12 cellular contexts compared by ENCODE assay signal in the genomic region with DNA sequence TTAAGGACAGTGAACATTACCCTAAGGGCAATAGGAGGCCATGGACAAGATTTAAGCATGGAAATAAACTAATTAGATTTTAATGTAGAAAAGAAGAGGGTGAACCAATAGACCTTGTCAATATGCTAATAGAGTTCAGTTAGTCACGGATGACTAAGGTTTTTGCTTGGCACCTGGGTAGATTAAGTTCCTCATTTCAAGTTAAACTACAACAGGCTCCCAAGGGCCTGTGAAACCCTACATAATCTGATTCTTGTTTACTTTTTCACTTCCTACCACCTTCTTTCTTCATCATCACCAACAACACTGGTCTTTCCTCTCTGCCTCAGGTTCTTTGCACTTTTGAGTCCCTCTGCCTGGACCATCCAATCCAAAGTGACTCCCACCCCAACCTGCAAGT. TPM values are rescaled to one million over a fixed set of nuclear protein-coding genes. Genes with fewer than 3 reads are reported as not detected.
DNase-seq lines count a peak whose midpoint lies in the region; ATAC-seq and TF ChIP-seq lines count a peak whose summit lies in the region.
"Had no signal": no experiment of that assay in that cellular context is flagged by ENCODE, and none has a peak within 500 bp of the region (broad histone marks: within the 10 kb centered on the region; RNA-seq: fewer than 3 reads in every experiment).

No MANE protein-coding gene starts in this region.

- H3K9ac ChIP-seq in Karpas-422 (ENCODE audit: low read length), result peak overlapping the region; percentile 55

- H3K79me2 ChIP-seq in Karpas-422 (ENCODE audit: low read length), result peaks cover 7% of the 10 kb centered on the region

- H3K27ac ChIP-seq in Karpas-422 (ENCODE audit: low read length), result peak overlapping the region; percentile 90
- no peak overlapping the region for H3K27ac ChIP-seq in upper lobe of left lung
- no peak overlapping the region for H3K27ac ChIP-seq in WERI-Rb-1

- no peaks in the 10 kb centered on the region for H4K20me1 ChIP-seq in Karpas-422 (ENCODE audit: insufficient read depth, low read depth, low read length)

- ATAC-seq in GM21723 (IDR thresholded peaks at IDR 0.05; ENCODE audit: unreplicated experiment) (peak; percentile 47), upper lobe of left lung (ENCODE audit: low FRiP score in 2 of 2) (no peak)

- H3K9me2 ChIP-seq in Karpas-422 (replicated peaks; ENCODE audit: insufficient read depth, low read length), result no peaks in the 10 kb centered on the region

- peak; percentile 14 for DNase-seq in SIG-M5 treated with dmso at 0.1 percent for 504 hours (lab: John Stamatoyannopoulos, UW; ENCODE audit: unreplicated experiment)
- DNase-seq in SIG-M5 (lab: John Stamatoyannopoulos, UW), result no peak
- DNase-seq in Karpas-422, result peak; percentile 89
- DNase-seq in kidney tubule cell (ENCODE audit: low spot score), result peak; percentile 44
- DNase-seq in upper lobe of left lung, result no peak
- no peak for DNase-seq in EL
- DNase-seq in WERI-Rb-1, result no peak
- DNase-seq: activated CD8-positive, alpha-beta memory T cell treated with anti-CD3 and anti-CD28 coated beads, Interleukin-2, amount 50 U/mL, for 48 hours; effector memory CD4-positive, alpha-beta T cell; KG1 had no signal

- TF ChIP-seq CTCF in upper lobe of left lung (IDR thresholded peaks at IDR 0.05) (no peak), WERI-Rb-1 (IDR thresholded peaks at IDR 0.05; ENCODE audit: low read depth, low read length) (no peak)

- no peaks in the 10 kb centered on the region for H3K27me3 ChIP-seq in Karpas-422 (ENCODE audit: low read length)
- H3K27me3 ChIP-seq in upper lobe of left lung, result no peaks in the 10 kb centered on the region
- H3K27me3 ChIP-seq in WERI-Rb-1 (ENCODE audit: insufficient read depth, low read depth, severe bottlenecking), result peaks cover 48% of the 10 kb centered on the region
- H3K27me3 ChIP-seq: Peyer's patch had no signal

- peaks cover 76% of the 10 kb centered on the region for H3K4me1 ChIP-seq in Karpas-422 (ENCODE audit: low read length)
- no peaks in the 10 kb centered on the region for H3K4me1 ChIP-seq in upper lobe of left lung

- H3K4me3 ChIP-seq in Karpas-422 (ENCODE audit: low read length) (peak overlapping the region; percentile 61), upper lobe of left lung (no peak overlapping the region), WERI-Rb-1 (ENCODE audit: low read depth, low read length) (no peak overlapping the region)
- H3K4me3 ChIP-seq: Peyer's patch had no signal

- 72 to 78% methylated on average over 1 of the region's 1 CpG for WGBS in upper lobe of left lung, 2 donors

- no peaks in the 10 kb centered on the region for H3K9me3 ChIP-seq in Karpas-422 (ENCODE audit: low read length)
- no peaks in the 10 kb centered on the region for H3K9me3 ChIP-seq in upper lobe of left lung
- no peaks in the 10 kb centered on the region for H3K9me3 ChIP-seq in WERI-Rb-1 (ENCODE audit: severe bottlenecking)
- H3K9me3 ChIP-seq: Peyer's patch had no signal

- H3K36me3 ChIP-seq in Karpas-422 (ENCODE audit: insufficient read depth, low read length), result peaks cover 55% of the 10 kb centered on the region
- H3K36me3 ChIP-seq in upper lobe of left lung, result peaks cover 41 to 96% (median 65%) of the 10 kb centered on the region in 4 donors
- H3K36me3 ChIP-seq in WERI-Rb-1, result no peaks in the 10 kb centered on the region

- peak overlapping the region; percentile 71 for H3K4me2 ChIP-seq in Karpas-422 (ENCODE audit: low read depth, low read length, poor library complexity, severe bottlenecking)

- TF ChIP-seq POLR2A in upper lobe of left lung (IDR thresholded peaks at IDR 0.05), result no peak

- no peak for TF ChIP-seq EP300 in upper lobe of left lung (IDR thresholded peaks at IDR 0.05)

- H2AFZ ChIP-seq in Karpas-422 (ENCODE audit: low read length), result no peak overlapping the region

RNA-seq across cellular contexts. Expression of a gene that starts 14.8 kb away (rescaled TPM):
- total RNA-seq in Karpas-422 (2014; rRNA removed; shearing (Covaris generic); ENCODE audit: low replicate concordance), result 30.8 and 60.6 TPM in 2 replicates
- 10 to 100 TPM; 22.2 to 89.1 (median 38.4) TPM for total RNA-seq in upper lobe of left lung

RNA-seq across cellular contexts. Expression of a gene that starts 20.5 kb away (rescaled TPM):
- total RNA-seq in Karpas-422 (2014; rRNA removed; shearing (Covaris generic); ENCODE audit: low replicate concordance), result 24.2 and 25.8 TPM in 2 replicates
- 10 to 100 TPM in 3 of 6 donors, 1 to 10 TPM in 3; 5.1 to 15.7 (median 9.7) TPM for total RNA-seq in upper lobe of left lung

Comparison
In these comparisons a context has a peak if more than half of its experiments do, and no peak if none do; other contexts are left out.
1. DNase-seq: peak in SIG-M5 treated with dmso at 0.1 percent for 504 hours (single experiment), Karpas-422 (single experiment) and kidney tubule cell (single experiment); none in SIG-M5 (single experiment), upper lobe of left lung (0 of 2), EL (single experiment) and WERI-Rb-1 (single experiment).